In the genomic region with DNA sequence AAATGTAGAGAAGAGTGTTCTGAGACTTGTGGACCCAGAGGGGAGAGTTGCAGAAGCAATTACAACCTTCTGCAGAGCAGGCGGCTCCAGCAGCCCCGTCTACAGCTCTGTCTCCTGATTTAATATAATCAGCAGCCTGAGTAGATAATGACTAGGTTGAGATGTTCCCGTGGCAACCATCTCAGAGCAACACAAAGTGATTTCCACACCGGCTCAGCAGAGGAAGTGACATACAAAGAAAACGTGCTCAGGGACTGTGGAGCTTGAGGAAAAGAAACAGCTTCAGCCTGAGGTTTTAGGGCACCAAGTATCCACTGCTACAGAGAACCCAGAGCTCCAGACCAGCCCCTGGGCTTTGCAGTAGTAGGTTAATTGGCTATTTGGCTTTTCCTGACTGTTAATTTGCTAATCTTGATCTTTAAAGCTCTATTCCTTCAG, we compare ENCODE assay signal across 8 cellular contexts.
DNase-seq lines count a peak whose midpoint lies in the region; ATAC-seq and TF ChIP-seq lines count a peak whose summit lies in the region.
"Had no signal": no experiment of that assay in that cellular context is flagged by ENCODE, and none has a peak within 500 bp of the region (broad histone marks: within the 10 kb centered on the region; RNA-seq: fewer than 3 reads in every experiment).

No MANE protein-coding gene starts in this region.

- BruUV-seq in Calu3 (replicated peaks; lab: Mats Ljungman, UMichigan), result no TSS peak

- intact Hi-C loops in Calu3 (cut with micrococcal nuclease; ENCODE audit: unreplicated experiment), result no loop called here

- H3K27ac Mint-ChIP-seq in Calu3 (ENCODE audit: unreplicated experiment), result no peak overlapping the region

- peak overlapping the region in 1 of 2 donors; percentile 78 for H3K27ac ChIP-seq in lung (ENCODE audit: low read depth in 1 of 2, low read length in 1 of 2)

- TF ChIP-seq CTCF in choroid plexus epithelial cell (conservative IDR thresholded peaks at IDR 0.05; ENCODE audit: low read depth, low read length) (no peak), lung (IDR thresholded peaks at IDR 0.05; ENCODE audit: control extremely low read depth, extremely low read depth) (no peak), Calu3 (IDR thresholded peaks at IDR 0.05; ENCODE audit: unreplicated experiment) (no peak)

- H3K4me1 Mint-ChIP-seq in Calu3 (ENCODE audit: low read depth, unreplicated experiment), result peaks cover 9% of the 10 kb centered on the region

- H3K36me3 ChIP-seq in lung (ENCODE audit: control insufficient read depth in 2 of 2, insufficient read depth in 2 of 2, low read length in 2 of 2), result peaks cover 0 to 9% of the 10 kb centered on the region in 2 donors
- H3K36me3 ChIP-seq: Peyer's patch had no signal

- no peak for ATAC-seq in lung (ENCODE audit: insufficient read depth, low FRiP score)
- ATAC-seq in GM18868 (IDR thresholded peaks at IDR 0.05; ENCODE audit: unreplicated experiment), result no peak

- H3K9me3 ChIP-seq in lung (ENCODE audit: control insufficient read depth in 2 of 2, insufficient read depth in 1 of 2, low read length in 1 of 2), result peaks cover 0 to 3% of the 10 kb centered on the region in 2 donors
- H3K9me3 ChIP-seq: Peyer's patch had no signal

- CTCF ChIA-PET in Calu3 (lab: Charles Lee), result no interaction called here

- no peaks in the 10 kb centered on the region for H3K36me3 Mint-ChIP-seq in Calu3 (ENCODE audit: insufficient read depth, unreplicated experiment)

- WGBS in lung, 2 donors, result 19 to 22% methylated on average over 5 of the region's 5 CpGs

- H3K4me1 ChIP-seq in lung (ENCODE audit: control insufficient read depth in 2 of 2, insufficient read depth in 2 of 2, low read length in 2 of 2), result peaks cover 3 to 28% of the 10 kb centered on the region in 2 donors
- H3K4me1 ChIP-seq: Peyer's patch had no signal

- H3K4me3 ChIP-seq in choroid plexus epithelial cell (ENCODE audit: low read depth, low read length) (no peak overlapping the region), lung (no peak overlapping the region)
- H3K4me3 ChIP-seq: Peyer's patch had no signal

- H3K9me3 Mint-ChIP-seq in Calu3 (ENCODE audit: low read depth, unreplicated experiment), result no peaks in the 10 kb centered on the region

- no peak overlapping the region for H3K4me3 Mint-ChIP-seq in Calu3 (ENCODE audit: low read depth, unreplicated experiment)

- no peaks in the 10 kb centered on the region for H3K27me3 Mint-ChIP-seq in Calu3 (ENCODE audit: unreplicated experiment)

- peak; percentile 32 for DNase-seq in HS-5 (ENCODE audit: low read depth)
- peak; percentile 9 to 57 for DNase-seq in NCI-H524 (lab: John Stamatoyannopoulos, UW)
- DNase-seq in choroid plexus epithelial cell (ENCODE audit: low read depth), result peak; percentile 95
- DNase-seq in lung (ENCODE audit: low spot score), result peak; percentile 43
- DNase-seq in effector CD8-positive, alpha-beta T cell (lab: John Stamatoyannopoulos, UW), result no peak
- no peak for DNase-seq in Calu3

- no peaks in the 10 kb centered on the region for H3K27me3 ChIP-seq in lung (ENCODE audit: control insufficient read depth, insufficient read depth)
- H3K27me3 ChIP-seq: Peyer's patch had no signal

Comparison
In these comparisons a context has a peak if more than half of its experiments do, and no peak if none do; other contexts are left out.
1. DNase-seq: peak in HS-5 (single experiment), NCI-H524 (2 of 2), choroid plexus epithelial cell (single experiment) and lung (single experiment); none in effector CD8-positive, alpha-beta T cell (single experiment) and Calu3 (single experiment).